ENCODE assay signal across 1 cellular context in the genomic region with DNA sequence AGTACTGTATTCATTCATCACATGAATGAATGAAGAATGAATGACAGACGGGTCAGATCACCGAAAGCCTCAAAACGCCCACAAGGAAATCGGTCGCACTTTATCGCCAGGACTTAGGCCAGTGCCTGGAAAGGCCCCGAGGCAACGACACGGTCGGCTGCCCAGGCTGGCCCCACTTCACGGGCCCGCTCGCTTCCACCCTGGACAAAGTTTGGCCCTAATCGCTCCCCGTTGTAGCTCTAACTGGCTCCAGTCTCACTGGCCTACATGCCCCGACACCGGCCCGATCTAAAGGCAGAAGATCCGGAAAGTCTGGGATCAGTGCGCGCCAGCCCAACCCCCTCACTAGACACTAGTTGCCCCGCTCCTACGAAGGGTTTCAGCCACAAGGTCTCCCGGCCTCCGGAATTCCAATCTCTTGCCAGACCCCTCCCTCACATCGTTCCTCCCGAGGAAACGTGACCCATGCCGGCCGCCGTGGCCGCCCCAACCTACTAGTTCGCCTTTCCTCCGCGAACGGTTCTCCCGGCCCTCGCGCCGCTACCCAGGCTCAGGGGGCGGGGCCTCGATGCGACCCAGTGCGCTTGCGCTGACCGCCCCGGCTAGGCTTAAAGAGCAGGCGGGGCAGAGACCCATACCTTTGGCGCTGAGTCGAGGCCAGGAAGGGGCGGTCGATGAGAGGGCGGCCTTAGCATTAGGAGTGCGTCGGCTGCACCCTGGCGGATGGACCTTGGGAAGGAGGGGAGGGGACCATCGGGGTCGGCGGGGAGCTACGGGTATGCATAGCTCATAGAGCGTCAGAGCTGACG.
A peak's percentile ranks its signal among the peaks of the same experiment; 100 is the strongest.
TF ChIP-seq lines count a peak whose summit lies in the region.

A gene (minus strand): TSS at position 575 of the 809 bp plus-strand sequence. CDS start 3,954 bp downstream, outside the sequence.
A gene (plus strand): TSS at position 637 of the 809 bp plus-strand sequence. CDS start 22,138 bp downstream, outside the sequence.

TF ChIP-seq in HepG2, 621 proteins besides CTCF, POLR2A, EP300 and RAD21 (continued from another document and continues in another):
- TF ChIP-seq, protein P1, sequence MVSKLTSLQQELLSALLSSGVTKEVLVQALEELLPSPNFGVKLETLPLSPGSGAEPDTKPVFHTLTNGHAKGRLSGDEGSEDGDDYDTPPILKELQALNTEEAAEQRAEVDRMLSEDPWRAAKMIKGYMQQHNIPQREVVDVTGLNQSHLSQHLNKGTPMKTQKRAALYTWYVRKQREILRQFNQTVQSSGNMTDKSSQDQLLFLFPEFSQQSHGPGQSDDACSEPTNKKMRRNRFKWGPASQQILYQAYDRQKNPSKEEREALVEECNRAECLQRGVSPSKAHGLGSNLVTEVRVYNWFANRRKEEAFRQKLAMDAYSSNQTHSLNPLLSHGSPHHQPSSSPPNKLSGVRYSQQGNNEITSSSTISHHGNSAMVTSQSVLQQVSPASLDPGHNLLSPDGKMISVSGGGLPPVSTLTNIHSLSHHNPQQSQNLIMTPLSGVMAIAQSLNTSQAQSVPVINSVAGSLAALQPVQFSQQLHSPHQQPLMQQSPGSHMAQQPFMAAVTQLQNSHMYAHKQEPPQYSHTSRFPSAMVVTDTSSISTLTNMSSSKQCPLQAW (CRISPR knock-in tag; IDR thresholded peaks at IDR 0.05) = peak; percentile 98
- TF ChIP-seq ZSCAN30 (CRISPR knock-in tag; IDR thresholded peaks at IDR 0.05) (peak; percentile 93; the same call in 1 of the 2 replicates), ATF7 (IDR thresholded peaks at IDR 0.05) (no peak), ATF7 (CRISPR knock-in tag; IDR thresholded peaks at IDR 0.05) (peak; percentile 67; the same call in 1 of the 2 replicates), ZNF260 (CRISPR knock-in tag; IDR thresholded peaks at IDR 0.05; ENCODE audit: borderline replicate concordance, low read depth) (no peak; the same call in 1 of the 2 replicates), ZBTB7A (CRISPR knock-in tag; IDR thresholded peaks at IDR 0.05) (peak; percentile 97), ELF3 (CRISPR knock-in tag; IDR thresholded peaks at IDR 0.05) (peak; percentile 85; the same call in 1 of the 2 replicates), ZNF678 (CRISPR knock-in tag; IDR thresholded peaks at IDR 0.05) (peak; percentile 82), ZNF256 (CRISPR knock-in tag; conservative IDR thresholded peaks at IDR 0.05) (0 out of 2 replicates have a peak, but pooled peaks have one; percentile 20), ZFP62 (CRISPR knock-in tag; IDR thresholded peaks at IDR 0.05) (no peak), ZNF772 (CRISPR knock-in tag; IDR thresholded peaks at IDR 0.05) (peak; percentile 99), ISL2 (CRISPR knock-in tag; IDR thresholded peaks at IDR 0.05) (peak; percentile 70), ZNF264 (CRISPR knock-in tag; IDR thresholded peaks at IDR 0.05) (peak; percentile 92), ZNF44 (CRISPR knock-in tag; IDR thresholded peaks at IDR 0.05) (peak; percentile 94), ZNF670 (CRISPR knock-in tag; IDR thresholded peaks at IDR 0.05; ENCODE audit: borderline replicate concordance) (peak; percentile 68; the same call in 1 of the 2 replicates), RFX1 (IDR thresholded peaks at IDR 0.05) (no peak), MLLT10 (CRISPR knock-in tag; IDR thresholded peaks at IDR 0.05) (no peak), ZNF550 (CRISPR knock-in tag; IDR thresholded peaks at IDR 0.05; ENCODE audit: borderline replicate concordance) (no peak; the same call in 1 of the 2 replicates), ARNT2 (CRISPR knock-in tag; IDR thresholded peaks at IDR 0.05; ENCODE audit: low read depth) (peak; percentile 93), NFRKB (IDR thresholded peaks at IDR 0.05) (no peak), MZF1 (CRISPR knock-in tag; IDR thresholded peaks at IDR 0.05; ENCODE audit: borderline replicate concordance) (no peak), GATA4 (IDR thresholded peaks at IDR 0.05; ENCODE audit: borderline replicate concordance, low read depth) (peak; percentile 82), ZNF263 (CRISPR knock-in tag; IDR thresholded peaks at IDR 0.05) (peak; percentile 64; the same call in 1 of the 2 replicates), HNRNPH1 (optimal IDR thresholded peaks at IDR 0.05; ENCODE audit: low read depth, low read length) (no peak), SMYD3 (CRISPR knock-in tag; IDR thresholded peaks at IDR 0.05) (peak; percentile 88), HMGA1 (CRISPR knock-in tag; conservative IDR thresholded peaks at IDR 0.05) (no peak), PRMT3 (CRISPR knock-in tag; IDR thresholded peaks at IDR 0.05; ENCODE audit: borderline replicate concordance, low read depth) (peak; percentile 52; the same call in 1 of the 2 replicates), DNMT1 (CRISPR knock-in tag; IDR thresholded peaks at IDR 0.05) (no peak)
- TF ChIP-seq, protein P2, sequence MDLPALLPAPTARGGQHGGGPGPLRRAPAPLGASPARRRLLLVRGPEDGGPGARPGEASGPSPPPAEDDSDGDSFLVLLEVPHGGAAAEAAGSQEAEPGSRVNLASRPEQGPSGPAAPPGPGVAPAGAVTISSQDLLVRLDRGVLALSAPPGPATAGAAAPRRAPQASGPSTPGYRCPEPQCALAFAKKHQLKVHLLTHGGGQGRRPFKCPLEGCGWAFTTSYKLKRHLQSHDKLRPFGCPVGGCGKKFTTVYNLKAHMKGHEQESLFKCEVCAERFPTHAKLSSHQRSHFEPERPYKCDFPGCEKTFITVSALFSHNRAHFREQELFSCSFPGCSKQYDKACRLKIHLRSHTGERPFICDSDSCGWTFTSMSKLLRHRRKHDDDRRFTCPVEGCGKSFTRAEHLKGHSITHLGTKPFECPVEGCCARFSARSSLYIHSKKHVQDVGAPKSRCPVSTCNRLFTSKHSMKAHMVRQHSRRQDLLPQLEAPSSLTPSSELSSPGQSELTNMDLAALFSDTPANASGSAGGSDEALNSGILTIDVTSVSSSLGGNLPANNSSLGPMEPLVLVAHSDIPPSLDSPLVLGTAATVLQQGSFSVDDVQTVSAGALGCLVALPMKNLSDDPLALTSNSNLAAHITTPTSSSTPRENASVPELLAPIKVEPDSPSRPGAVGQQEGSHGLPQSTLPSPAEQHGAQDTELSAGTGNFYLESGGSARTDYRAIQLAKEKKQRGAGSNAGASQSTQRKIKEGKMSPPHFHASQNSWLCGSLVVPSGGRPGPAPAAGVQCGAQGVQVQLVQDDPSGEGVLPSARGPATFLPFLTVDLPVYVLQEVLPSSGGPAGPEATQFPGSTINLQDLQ (CRISPR knock-in tag; IDR thresholded peaks at IDR 0.05) = no peak; the same call in 1 of the 2 replicates
- TF ChIP-seq, protein P3, sequence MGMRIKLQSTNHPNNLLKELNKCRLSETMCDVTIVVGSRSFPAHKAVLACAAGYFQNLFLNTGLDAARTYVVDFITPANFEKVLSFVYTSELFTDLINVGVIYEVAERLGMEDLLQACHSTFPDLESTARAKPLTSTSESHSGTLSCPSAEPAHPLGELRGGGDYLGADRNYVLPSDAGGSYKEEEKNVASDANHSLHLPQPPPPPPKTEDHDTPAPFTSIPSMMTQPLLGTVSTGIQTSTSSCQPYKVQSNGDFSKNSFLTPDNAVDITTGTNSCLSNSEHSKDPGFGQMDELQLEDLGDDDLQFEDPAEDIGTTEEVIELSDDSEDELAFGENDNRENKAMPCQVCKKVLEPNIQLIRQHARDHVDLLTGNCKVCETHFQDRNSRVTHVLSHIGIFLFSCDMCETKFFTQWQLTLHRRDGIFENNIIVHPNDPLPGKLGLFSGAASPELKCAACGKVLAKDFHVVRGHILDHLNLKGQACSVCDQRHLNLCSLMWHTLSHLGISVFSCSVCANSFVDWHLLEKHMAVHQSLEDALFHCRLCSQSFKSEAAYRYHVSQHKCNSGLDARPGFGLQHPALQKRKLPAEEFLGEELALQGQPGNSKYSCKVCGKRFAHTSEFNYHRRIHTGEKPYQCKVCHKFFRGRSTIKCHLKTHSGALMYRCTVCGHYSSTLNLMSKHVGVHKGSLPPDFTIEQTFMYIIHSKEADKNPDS (CRISPR knock-in tag; IDR thresholded peaks at IDR 0.05) = peak; percentile 97
- TF ChIP-seq, protein P4, sequence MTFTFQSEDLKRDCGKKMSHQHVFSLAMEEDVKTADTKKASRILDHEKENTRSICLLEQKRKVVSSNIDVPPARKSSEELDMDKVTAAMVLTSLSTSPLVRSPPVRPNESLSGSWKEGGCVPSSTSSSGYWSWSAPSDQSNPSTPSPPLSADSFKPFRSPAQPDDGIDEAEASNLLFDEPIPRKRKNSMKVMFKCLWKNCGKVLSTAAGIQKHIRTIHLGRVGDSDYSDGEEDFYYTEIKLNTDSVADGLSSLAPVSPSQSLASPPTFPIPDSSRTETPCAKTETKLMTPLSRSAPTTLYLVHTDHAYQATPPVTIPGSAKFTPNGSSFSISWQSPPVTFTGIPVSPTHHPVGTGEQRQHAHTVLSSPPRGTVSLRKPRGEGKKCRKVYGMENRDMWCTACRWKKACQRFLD (CRISPR knock-in tag; IDR thresholded peaks at IDR 0.05; ENCODE audit: borderline replicate concordance) = peak; percentile 96; the same call in 1 of the 2 replicates
- TF ChIP-seq, protein P5, sequence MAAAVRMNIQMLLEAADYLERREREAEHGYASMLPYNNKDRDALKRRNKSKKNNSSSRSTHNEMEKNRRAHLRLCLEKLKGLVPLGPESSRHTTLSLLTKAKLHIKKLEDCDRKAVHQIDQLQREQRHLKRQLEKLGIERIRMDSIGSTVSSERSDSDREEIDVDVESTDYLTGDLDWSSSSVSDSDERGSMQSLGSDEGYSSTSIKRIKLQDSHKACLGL (CRISPR knock-in tag; IDR thresholded peaks at IDR 0.05) = peak; percentile 93
- TF ChIP-seq, protein P6, sequence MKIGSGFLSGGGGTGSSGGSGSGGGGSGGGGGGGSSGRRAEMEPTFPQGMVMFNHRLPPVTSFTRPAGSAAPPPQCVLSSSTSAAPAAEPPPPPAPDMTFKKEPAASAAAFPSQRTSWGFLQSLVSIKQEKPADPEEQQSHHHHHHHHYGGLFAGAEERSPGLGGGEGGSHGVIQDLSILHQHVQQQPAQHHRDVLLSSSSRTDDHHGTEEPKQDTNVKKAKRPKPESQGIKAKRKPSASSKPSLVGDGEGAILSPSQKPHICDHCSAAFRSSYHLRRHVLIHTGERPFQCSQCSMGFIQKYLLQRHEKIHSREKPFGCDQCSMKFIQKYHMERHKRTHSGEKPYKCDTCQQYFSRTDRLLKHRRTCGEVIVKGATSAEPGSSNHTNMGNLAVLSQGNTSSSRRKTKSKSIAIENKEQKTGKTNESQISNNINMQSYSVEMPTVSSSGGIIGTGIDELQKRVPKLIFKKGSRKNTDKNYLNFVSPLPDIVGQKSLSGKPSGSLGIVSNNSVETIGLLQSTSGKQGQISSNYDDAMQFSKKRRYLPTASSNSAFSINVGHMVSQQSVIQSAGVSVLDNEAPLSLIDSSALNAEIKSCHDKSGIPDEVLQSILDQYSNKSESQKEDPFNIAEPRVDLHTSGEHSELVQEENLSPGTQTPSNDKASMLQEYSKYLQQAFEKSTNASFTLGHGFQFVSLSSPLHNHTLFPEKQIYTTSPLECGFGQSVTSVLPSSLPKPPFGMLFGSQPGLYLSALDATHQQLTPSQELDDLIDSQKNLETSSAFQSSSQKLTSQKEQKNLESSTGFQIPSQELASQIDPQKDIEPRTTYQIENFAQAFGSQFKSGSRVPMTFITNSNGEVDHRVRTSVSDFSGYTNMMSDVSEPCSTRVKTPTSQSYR (CRISPR knock-in tag; IDR thresholded peaks at IDR 0.05; ENCODE audit: borderline replicate concordance) = peak; percentile 52; the same call in 1 of the 2 replicates
- TF ChIP-seq, protein P7, sequence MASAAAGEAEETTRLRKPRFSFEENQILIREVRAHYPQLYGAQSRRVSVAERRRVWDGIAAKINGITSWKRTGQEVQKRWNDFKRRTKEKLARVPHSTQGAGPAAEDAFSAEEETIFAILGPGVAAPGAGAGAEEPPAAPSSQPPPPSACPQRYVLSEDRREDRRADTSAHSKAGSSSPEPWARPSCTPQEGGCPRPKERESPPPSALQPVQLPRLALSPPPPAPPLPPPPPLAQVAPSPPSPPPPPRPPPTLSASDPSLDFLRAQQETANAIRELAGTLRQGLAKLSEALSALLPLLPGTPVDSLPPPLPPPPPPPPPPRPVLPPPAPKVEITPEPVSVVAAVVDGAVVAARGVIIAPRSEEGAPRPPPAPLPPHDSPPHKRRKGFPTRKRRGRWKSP (CRISPR knock-in tag; IDR thresholded peaks at IDR 0.05) = peak; percentile 98
- TF ChIP-seq, protein P8, sequence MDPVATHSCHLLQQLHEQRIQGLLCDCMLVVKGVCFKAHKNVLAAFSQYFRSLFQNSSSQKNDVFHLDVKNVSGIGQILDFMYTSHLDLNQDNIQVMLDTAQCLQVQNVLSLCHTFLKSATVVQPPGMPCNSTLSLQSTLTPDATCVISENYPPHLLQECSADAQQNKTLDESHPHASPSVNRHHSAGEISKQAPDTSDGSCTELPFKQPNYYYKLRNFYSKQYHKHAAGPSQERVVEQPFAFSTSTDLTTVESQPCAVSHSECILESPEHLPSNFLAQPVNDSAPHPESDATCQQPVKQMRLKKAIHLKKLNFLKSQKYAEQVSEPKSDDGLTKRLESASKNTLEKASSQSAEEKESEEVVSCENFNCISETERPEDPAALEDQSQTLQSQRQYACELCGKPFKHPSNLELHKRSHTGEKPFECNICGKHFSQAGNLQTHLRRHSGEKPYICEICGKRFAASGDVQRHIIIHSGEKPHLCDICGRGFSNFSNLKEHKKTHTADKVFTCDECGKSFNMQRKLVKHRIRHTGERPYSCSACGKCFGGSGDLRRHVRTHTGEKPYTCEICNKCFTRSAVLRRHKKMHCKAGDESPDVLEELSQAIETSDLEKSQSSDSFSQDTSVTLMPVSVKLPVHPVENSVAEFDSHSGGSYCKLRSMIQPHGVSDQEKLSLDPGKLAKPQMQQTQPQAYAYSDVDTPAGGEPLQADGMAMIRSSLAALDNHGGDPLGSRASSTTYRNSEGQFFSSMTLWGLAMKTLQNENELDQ (CRISPR knock-in tag; IDR thresholded peaks at IDR 0.05; ENCODE audit: borderline replicate concordance) = no peak
- TF ChIP-seq, protein P9, sequence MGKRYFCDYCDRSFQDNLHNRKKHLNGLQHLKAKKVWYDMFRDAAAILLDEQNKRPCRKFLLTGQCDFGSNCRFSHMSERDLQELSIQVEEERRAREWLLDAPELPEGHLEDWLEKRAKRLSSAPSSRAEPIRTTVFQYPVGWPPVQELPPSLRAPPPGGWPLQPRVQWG (CRISPR knock-in tag; IDR thresholded peaks at IDR 0.05; ENCODE audit: borderline replicate concordance, low read depth) = no peak
- TF ChIP-seq, protein P10, sequence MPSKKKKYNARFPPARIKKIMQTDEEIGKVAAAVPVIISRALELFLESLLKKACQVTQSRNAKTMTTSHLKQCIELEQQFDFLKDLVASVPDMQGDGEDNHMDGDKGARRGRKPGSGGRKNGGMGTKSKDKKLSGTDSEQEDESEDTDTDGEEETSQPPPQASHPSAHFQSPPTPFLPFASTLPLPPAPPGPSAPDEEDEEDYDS (CRISPR knock-in tag; IDR thresholded peaks at IDR 0.05) = peak; percentile 99
